Comparison of ENCODE assay signal across 8 cellular contexts in genomic region chr3:179147571-179148445, GRCh38. TPM values are rescaled to one million over a fixed set of nuclear protein-coding genes. Genes with fewer than 3 reads are reported as not detected.
DNase-seq lines count a peak whose midpoint lies in the region; ATAC-seq and TF ChIP-seq lines count a peak whose summit lies in the region.

PIK3CA (plus strand) TSS chr3:179148357; CDS start chr3:179198826, 50,469 bp downstream.

- H3K36me3 ChIP-seq in BE2C (no peaks in the 10 kb centered on the region), colonic mucosa (no peaks in the 10 kb centered on the region)

- peak within 1 kb of the TSS; percentile 95 for H3K27ac ChIP-seq in colonic mucosa

- TF ChIP-seq CTCF in BE2C (IDR thresholded peaks at IDR 0.05; ENCODE audit: low read depth, low read length): no peak
- TF ChIP-seq CTCF in colonic mucosa (IDR thresholded peaks at IDR 0.05): no peak

- peak; percentile 71 for ATAC-seq in HG03460 (IDR thresholded peaks at IDR 0.05; ENCODE audit: unreplicated experiment)

- intact Hi-C loops in colonic mucosa (cut with DNase I): loop anchor here (5.0 to 10.0 kb wide), 2 partner anchors 133 to 174 kb away; partner anchors contain the start of gene ZNF639

- no peaks in the 10 kb centered on the region for H3K9me3 ChIP-seq in BE2C
- no peaks in the 10 kb centered on the region for H3K9me3 ChIP-seq in colonic mucosa

- H3K27me3 ChIP-seq in BE2C (peaks cover 3% of the 10 kb centered on the region), colonic mucosa (no peaks in the 10 kb centered on the region)

- H3K4me3 ChIP-seq in BE2C (ENCODE audit: low read depth, low read length) (peak within 1 kb of the TSS; percentile 88), colonic mucosa (peak within 1 kb of the TSS; percentile 75)

- peak; percentile 93 for DNase-seq in BE2C
- peak; percentile 71 for DNase-seq in GM19240 (ENCODE audit: insufficient read length, low spot score)
- peak; percentile 97 for DNase-seq in NCI-H526 (lab: John Stamatoyannopoulos, UW)
- peak; percentile 93 for DNase-seq in activated CD4-positive, alpha-beta T cell treated with anti-CD3 and anti-CD28 coated beads for 48 hours
- peak; percentile 96 for DNase-seq in colonic mucosa
- peak; percentile 99 for DNase-seq in left kidney (ENCODE audit: low read depth, low spot score)
- peak; percentile 85 to 93 for DNase-seq in stimulated activated CD4-positive, alpha-beta T cell treated with anti-CD3 and anti-CD28 coated beads, Interleukin-2, amount 100 ng/mL, for 24 hours

- H3K4me1 ChIP-seq in BE2C (no peaks in the 10 kb centered on the region), colonic mucosa (no peaks in the 10 kb centered on the region)

- peak within 1 kb of the TSS; percentile 95 to 96 for H3K9ac ChIP-seq in colonic mucosa (ENCODE audit: low read depth in 2 of 2, low read length in 2 of 2)

RNA-seq across cellular contexts. Expression of gene PIK3CA, which starts in this region (rescaled TPM):
- polyA plus RNA-seq in BE2C (2012; ENCODE audit: insufficient read depth, insufficient read length, low read depth): 5.1 TPM
- total RNA-seq in colonic mucosa: 10 to 100 TPM; 11.3 to 18.0 TPM

Comparison
In these comparisons a context has a peak if more than half of its experiments do, and no peak if none do; other contexts are left out.
1. Peak in every context shown above with its lines: DNase-seq, ATAC-seq, H3K4me3 ChIP-seq and H3K27ac ChIP-seq.